8 cellular contexts compared by ENCODE assay signal in genomic region chr5:137888489-137888874, GRCh38. TPM values are rescaled to one million over a fixed set of nuclear protein-coding genes. Genes with fewer than 3 reads are reported as not detected.
A peak's percentile ranks its signal among the peaks of the same experiment; 100 is the strongest.
DNase-seq lines count a peak whose midpoint lies in the region; ATAC-seq and TF ChIP-seq lines count a peak whose summit lies in the region.

No MANE protein-coding gene starts in this region.

- no peak for DNase-seq in GM12865 (ENCODE audit: low read depth)
- DNase-seq in Peyer's patch = no peak
- DNase-seq in esophagus muscularis mucosa (ENCODE audit: extremely low spot score) = no peak
- no peak for DNase-seq in psoas muscle
- no peak for DNase-seq in NCI-H345 (lab: John Stamatoyannopoulos, UW)
- no peak for DNase-seq in glomerular visceral epithelial cell (ENCODE audit: extremely low spot score)

- no peaks in the 10 kb centered on the region for H3K36me3 ChIP-seq in Peyer's patch
- peaks cover 0 to 3% (median 0%) of the 10 kb centered on the region in 4 donors for H3K36me3 ChIP-seq in esophagus muscularis mucosa
- H3K36me3 ChIP-seq in psoas muscle (ENCODE audit: insufficient read depth in 1 of 2, low read depth in 1 of 2) = peaks cover 0 to 51% of the 10 kb centered on the region in 2 donors

- TF ChIP-seq EP300 in esophagus muscularis mucosa (IDR thresholded peaks at IDR 0.05) = no peak

- peak overlapping the region; percentile 69 to 81 (median 78) for H3K27ac ChIP-seq in Peyer's patch
- H3K27ac ChIP-seq in esophagus muscularis mucosa (replicated peaks in 1 of 4) = peak overlapping the region; percentile 77 to 84 (median 80)
- peak overlapping the region; percentile 77 for H3K27ac ChIP-seq in psoas muscle

- TF ChIP-seq POLR2A in Peyer's patch (IDR thresholded peaks at IDR 0.05) = no peak
- TF ChIP-seq POLR2A in esophagus muscularis mucosa (IDR thresholded peaks at IDR 0.05; ENCODE audit: low read depth) = no peak

- ATAC-seq in psoas muscle (no peak), GM21528 (IDR thresholded peaks at IDR 0.05; ENCODE audit: low FRiP score, unreplicated experiment) (no peak), HG03196 (IDR thresholded peaks at IDR 0.05; ENCODE audit: unreplicated experiment) (no peak)

- H3K9me3 ChIP-seq in Peyer's patch (no peaks in the 10 kb centered on the region), esophagus muscularis mucosa (no peaks in the 10 kb centered on the region), psoas muscle (no peaks in the 10 kb centered on the region)

- no peaks in the 10 kb centered on the region for H3K27me3 ChIP-seq in Peyer's patch
- no peaks in the 10 kb centered on the region for H3K27me3 ChIP-seq in esophagus muscularis mucosa
- H3K27me3 ChIP-seq in psoas muscle (ENCODE audit: insufficient read depth in 3 of 3, low read length in 2 of 3) = no peaks in the 10 kb centered on the region

- intact Hi-C loops in esophagus muscularis mucosa (cut with DNase I) (no loop called here), psoas muscle (cut with DNase I) (no loop called here)

- WGBS in esophagus muscularis mucosa = 65% methylated on average over 6 of the region's 6 CpGs
- WGBS in psoas muscle, 3 donors = 25 to 36% (median 27%) methylated on average over 6 of the region's 6 CpGs

- peak overlapping the region; percentile 98 for H3K4me3 ChIP-seq in GM12865 (ENCODE audit: low read depth, low read length)
- peak overlapping the region; percentile 49 to 55 (median 51) for H3K4me3 ChIP-seq in Peyer's patch
- H3K4me3 ChIP-seq in esophagus muscularis mucosa = peak overlapping the region; percentile 50 to 64 (median 56)
- H3K4me3 ChIP-seq in psoas muscle = peak overlapping the region; percentile 54

- H3K4me1 ChIP-seq in Peyer's patch (no peaks in the 10 kb centered on the region), esophagus muscularis mucosa (peaks cover 11 to 20% (median 19%) of the 10 kb centered on the region in 4 donors), psoas muscle (peaks cover 30% of the 10 kb centered on the region)

- no peak for TF ChIP-seq CTCF in GM12865 (IDR thresholded peaks at IDR 0.05; ENCODE audit: insufficient read depth, low read depth, low read length, missing control alignments)
- no peak for TF ChIP-seq CTCF in Peyer's patch (IDR thresholded peaks at IDR 0.05)
- TF ChIP-seq CTCF in esophagus muscularis mucosa (IDR thresholded peaks at IDR 0.05) = no peak
- no peak for TF ChIP-seq CTCF in psoas muscle (IDR thresholded peaks at IDR 0.05)

RNA-seq across cellular contexts. Expression of gene PKD2L2, which starts 0.8 kb away (rescaled TPM):
- total RNA-seq in Peyer's patch (not detected), esophagus muscularis mucosa (under 1 TPM in 1 of 4 donors, not detected in 3; 0.39 TPM), psoas muscle (1 to 10 TPM in 3 of 4 donors, under 1 TPM in 1; 0.44 to 4.5 (median 1.5) TPM)
- 1 to 10 TPM in 1 of 3 donors, under 1 TPM in 2; 0.05 to 1.1 (median 0.45) TPM for polyA plus RNA-seq in psoas muscle

RNA-seq across cellular contexts. Expression of gene MYOT, which starts 20.8 kb away (rescaled TPM):
- total RNA-seq in Peyer's patch (1 to 10 TPM; 1.1 to 5.7 (median 4.2) TPM), esophagus muscularis mucosa (10 to 100 TPM; 19.4 to 35.6 (median 30.0) TPM), psoas muscle (1,000 to 10,000 TPM in 2 of 4 donors, 100 to 1,000 TPM in 2; 319 to 1,288 (median 917) TPM)
- 100 to 1,000 TPM in 2 of 3 donors, 10 to 100 TPM in 1; 94.2 to 983 (median 775) TPM for polyA plus RNA-seq in psoas muscle

Comparison
In these comparisons a context has a peak if more than half of its experiments do, and no peak if none do; other contexts are left out.
1. RNA of gene MYOT, which starts 20.8 kb away (total RNA-seq): 319 to 1,288 TPM in psoas muscle; 19.4 to 35.6 TPM in esophagus muscularis mucosa and 1.1 to 5.7 TPM in Peyer's patch; every median in the first group is over 4 times any median in the second.
2. Peak in every context shown above with its lines, with median percentiles within 50 percentile points of each other: H3K4me3 ChIP-seq and H3K27ac ChIP-seq.